In genomic region chr14:61761959-61762786, GRCh38 we compare ENCODE assay signal across 8 cellular contexts. TPM values are rescaled to one million over a fixed set of nuclear protein-coding genes. Genes with fewer than 3 reads are reported as not detected.
DNase-seq lines count a peak whose midpoint lies in the region; ATAC-seq and TF ChIP-seq lines count a peak whose summit lies in the region.

SNAPC1 (plus strand) TSS chr14:61762420; CDS start chr14:61762461, 41 bp downstream.

- peaks cover 21% of the 10 kb centered on the region for H3K4me1 ChIP-seq in mononuclear cell (ENCODE audit: insufficient read depth, low read length)

- H3K4me3 ChIP-seq in mononuclear cell (ENCODE audit: low read length) = peak within 1 kb of the TSS; percentile 70

- no peak for TF ChIP-seq EP300 in Ishikawa (IDR thresholded peaks at IDR 0.05; ENCODE audit: borderline replicate concordance)

- ATAC-seq in GM21619 (IDR thresholded peaks at IDR 0.05; ENCODE audit: unreplicated experiment) = peak; percentile 99

- no peaks in the 10 kb centered on the region for H3K27me3 ChIP-seq in mononuclear cell (ENCODE audit: insufficient read depth, low read length)

- DNase-seq in DMS153 treated with DMSO at 0.1 percent for 48 hours (lab: John Stamatoyannopoulos, UW; ENCODE audit: unreplicated experiment) (peak; percentile 95), OCI-M2 (lab: John Stamatoyannopoulos, UW; ENCODE audit: unreplicated experiment) (peak; percentile 87), epithelial cell of prostate (ENCODE audit: low read depth, low spot score) (peak; percentile 87)
- peak; percentile 95 for DNase-seq in activated T-cell treated with anti-CD3 and anti-CD28 coated beads, Interleukin-2, amount 50 U/mL, for 1 hour
- DNase-seq in stimulated activated CD8-positive, alpha-beta memory T cell treated with anti-CD3 and anti-CD28 coated beads, Interleukin-2, amount 100 ng/mL, for 48 hours (ENCODE audit: low read depth in 2 of 2) = peak; percentile 94 to 96

- peak within 1 kb of the TSS; percentile 67 for H3K27ac ChIP-seq in epithelial cell of prostate

- no peaks in the 10 kb centered on the region for H3K9me3 ChIP-seq in mononuclear cell (ENCODE audit: low read depth, low read length)

- no peak for TF ChIP-seq RAD21 in Ishikawa (IDR thresholded peaks at IDR 0.05; ENCODE audit: low read depth)

TF ChIP-seq in Ishikawa, 13 proteins besides CTCF, POLR2A, EP300 and RAD21:
- TF ChIP-seq MAX (IDR thresholded peaks at IDR 0.05) = peak; percentile 82
- no peak for TF ChIP-seq YY1 (IDR thresholded peaks at IDR 0.05; ENCODE audit: low read depth)
- TF ChIP-seq TAF1 (IDR thresholded peaks at IDR 0.05; ENCODE audit: low read depth) = 0 out of 2 replicates have a peak, but pooled peaks have one; percentile 40
- TF ChIP-seq CREB1 (IDR thresholded peaks at IDR 0.05; ENCODE audit: low read depth) = peak; percentile 63

RNA-seq across cellular contexts. Expression of gene SNAPC1, which starts in this region (rescaled TPM):
- total RNA-seq in mononuclear cell = 3.7 TPM

Comparison
In these comparisons a context has a peak if more than half of its experiments do, and no peak if none do; other contexts are left out.
1. Peak in every context shown above with its lines: DNase-seq, ATAC-seq, H3K4me3 ChIP-seq and H3K27ac ChIP-seq.